15 cellular contexts compared by ENCODE assay signal in the genomic region with DNA sequence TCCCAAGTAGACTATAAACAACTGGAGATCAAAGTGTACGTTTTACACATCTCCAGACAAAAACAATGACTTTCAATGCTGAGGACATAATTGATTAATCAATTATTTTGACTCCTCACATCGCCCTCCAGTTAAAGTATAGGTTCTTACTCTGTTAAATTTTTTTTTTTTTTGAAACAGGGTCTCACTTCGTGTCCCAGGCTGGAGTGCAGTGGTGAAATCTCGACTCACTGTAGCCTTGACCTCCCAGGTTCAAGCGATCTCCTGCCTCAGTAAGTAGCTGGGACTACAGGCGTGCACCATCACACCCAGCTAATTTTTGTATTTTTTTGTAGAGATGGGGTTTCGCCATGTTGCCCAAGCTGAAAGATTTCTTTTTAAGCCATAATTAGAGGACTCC. TPM values are rescaled to one million over a fixed set of nuclear protein-coding genes. Genes with fewer than 3 reads are reported as not detected.
DNase-seq lines count a peak whose midpoint lies in the region; ATAC-seq and TF ChIP-seq lines count a peak whose summit lies in the region.
"Had no signal": no experiment of that assay in that cellular context is flagged by ENCODE, and none has a peak within 500 bp of the region (broad histone marks: within the 10 kb centered on the region; RNA-seq: fewer than 3 reads in every experiment).

No MANE protein-coding gene starts in this region.

- DNase-seq in CD4-positive, CD25-positive, alpha-beta regulatory T cell: no peak
- DNase-seq in MG63 (no peak), esophagus muscularis mucosa (ENCODE audit: extremely low spot score) (no peak), smooth muscle cell (lab: John Stamatoyannopoulos, UW; ENCODE audit: unreplicated experiment) (no peak), NCI-H1417 (lab: John Stamatoyannopoulos, UW) (no peak), nucleus accumbens (lab: John Stamatoyannopoulos, UW) (no peak)
- DNase-seq in stimulated activated CD4-positive, alpha-beta T cell treated with anti-CD3 and anti-CD28 coated beads, Interleukin-4, amount 100 ng/mL, for 4 hours: no peak
- DNase-seq: activated CD4-positive, alpha-beta T cell treated with anti-CD3 and anti-CD28 coated beads, Interleukin-2, amount 50 U/mL, for 1 hour; GDM1; islet precursor cell; NCI-H1436; stimulated activated CD4-positive, alpha-beta T cell treated with anti-CD3 and anti-CD28 coated beads, Interleukin-2, amount 100 ng/mL, for 24 hours; T-helper 17 cell had no signal

- ATAC-seq in CD4-positive, CD25-positive, alpha-beta regulatory T cell (ENCODE audit: low read depth in 2 of 2): no peak
- ATAC-seq in GM21390 (IDR thresholded peaks at IDR 0.05; ENCODE audit: unreplicated experiment): no peak

- peak overlapping the region in 2 of 4 donors; percentile 15 to 100 for H3K4me3 Mint-ChIP-seq in CD4-positive, CD25-positive, alpha-beta regulatory T cell

- H3K79me2 ChIP-seq in smooth muscle cell (ENCODE audit: low read depth): peaks cover 36% of the 10 kb centered on the region

- H3K36me3 Mint-ChIP-seq in CD4-positive, CD25-positive, alpha-beta regulatory T cell: no peaks in the 10 kb centered on the region

- H3K27ac Mint-ChIP-seq in CD4-positive, CD25-positive, alpha-beta regulatory T cell: peak overlapping the region in 1 of 3 donors; percentile 99

- no peaks in the 10 kb centered on the region for H3K36me3 ChIP-seq in CD4-positive, CD25-positive, alpha-beta regulatory T cell (ENCODE audit: control insufficient read depth, insufficient read depth, low read length)
- H3K36me3 ChIP-seq in MG63: peaks cover 8% of the 10 kb centered on the region
- peaks cover 0 to 3% (median 0%) of the 10 kb centered on the region in 4 donors for H3K36me3 ChIP-seq in esophagus muscularis mucosa
- no peaks in the 10 kb centered on the region for H3K36me3 ChIP-seq in smooth muscle cell (ENCODE audit: low read depth)
- H3K36me3 ChIP-seq: breast epithelium had no signal

- no peaks in the 10 kb centered on the region for H3K9me3 Mint-ChIP-seq in CD4-positive, CD25-positive, alpha-beta regulatory T cell

- TF ChIP-seq EP300 in esophagus muscularis mucosa (IDR thresholded peaks at IDR 0.05): no peak

- no peaks in the 10 kb centered on the region for H3K9me3 ChIP-seq in CD4-positive, CD25-positive, alpha-beta regulatory T cell (ENCODE audit: control insufficient read depth in 2 of 2, low read length in 2 of 2)
- H3K9me3 ChIP-seq in MG63 (no peaks in the 10 kb centered on the region), esophagus muscularis mucosa (no peaks in the 10 kb centered on the region), smooth muscle cell (replicated peaks; ENCODE audit: low read depth) (no peaks in the 10 kb centered on the region)
- H3K9me3 ChIP-seq: breast epithelium had no signal

- no peak overlapping the region for H3K4me3 ChIP-seq in CD4-positive, CD25-positive, alpha-beta regulatory T cell (ENCODE audit: low read depth, low read length)
- peak overlapping the region; percentile 68 for H3K4me3 ChIP-seq in MG63
- H3K4me3 ChIP-seq in esophagus muscularis mucosa: no peak overlapping the region
- no peak overlapping the region for H3K4me3 ChIP-seq in smooth muscle cell

- H3K27ac ChIP-seq in CD4-positive, CD25-positive, alpha-beta regulatory T cell (ENCODE audit: insufficient read depth, low read length, poor library complexity, severe bottlenecking): peak overlapping the region; percentile 75
- H3K27ac ChIP-seq in esophagus muscularis mucosa (replicated peaks in 1 of 4): peak overlapping the region; percentile 89 to 92 (median 90)
- H3K27ac ChIP-seq in smooth muscle cell (ENCODE audit: low read depth): peak overlapping the region; percentile 77

- peak overlapping the region; percentile 34 for H3K9ac ChIP-seq in smooth muscle cell (ENCODE audit: low read depth)

- H3F3A ChIP-seq in smooth muscle cell (ENCODE audit: low read depth): no peaks in the 10 kb centered on the region

- intact Hi-C loops in esophagus muscularis mucosa (cut with DNase I): loop anchor here (5.0 kb wide), 1 partner anchor 348 kb away; a partner anchor contains a TSS

- H3K4me2 ChIP-seq in smooth muscle cell: no peak overlapping the region

- H3K27me3 ChIP-seq in CD4-positive, CD25-positive, alpha-beta regulatory T cell (ENCODE audit: control insufficient read depth, insufficient read depth, low read length): peaks cover 4% of the 10 kb centered on the region
- H3K27me3 ChIP-seq in MG63: no peaks in the 10 kb centered on the region
- no peaks in the 10 kb centered on the region for H3K27me3 ChIP-seq in esophagus muscularis mucosa
- no peaks in the 10 kb centered on the region for H3K27me3 ChIP-seq in smooth muscle cell (ENCODE audit: low read depth)
- H3K27me3 ChIP-seq: breast epithelium had no signal

- 76% methylated on average over 7 of the region's 7 CpGs for WGBS in esophagus muscularis mucosa
- WGBS in smooth muscle cell (ENCODE audit: low lambda C conversion rate): 76% methylated on average over 7 of the region's 7 CpGs

- no peaks in the 10 kb centered on the region for H3K27me3 Mint-ChIP-seq in CD4-positive, CD25-positive, alpha-beta regulatory T cell
- H3K27me3 Mint-ChIP-seq: T-helper 17 cell had no signal

- TF ChIP-seq POLR2A in esophagus muscularis mucosa (IDR thresholded peaks at IDR 0.05; ENCODE audit: low read depth): no peak

- TF ChIP-seq CTCF in esophagus muscularis mucosa (IDR thresholded peaks at IDR 0.05) (no peak), smooth muscle cell (IDR thresholded peaks at IDR 0.05; ENCODE audit: borderline replicate concordance, insufficient read depth, poor library complexity, severe bottlenecking) (no peak)

- H3K4me1 Mint-ChIP-seq in CD4-positive, CD25-positive, alpha-beta regulatory T cell: peaks cover 14 to 36% (median 24%) of the 10 kb centered on the region in 4 donors

- H4K20me1 ChIP-seq in smooth muscle cell (ENCODE audit: low read depth): peaks cover 14% of the 10 kb centered on the region

- H3K4me1 ChIP-seq in CD4-positive, CD25-positive, alpha-beta regulatory T cell (ENCODE audit: control insufficient read depth, insufficient read depth, low read length, poor library complexity, severe bottlenecking): peaks cover 15% of the 10 kb centered on the region
- H3K4me1 ChIP-seq in esophagus muscularis mucosa (peaks cover 11 to 42% (median 38%) of the 10 kb centered on the region in 4 donors), smooth muscle cell (ENCODE audit: low read depth) (peaks cover 6% of the 10 kb centered on the region)
- H3K4me1 ChIP-seq: breast epithelium had no signal

- no peak overlapping the region for H2AFZ ChIP-seq in smooth muscle cell (ENCODE audit: low read depth)

RNA-seq across cellular contexts. Expression of a gene that starts 0.9 kb away (rescaled TPM):
- total RNA-seq in CD4-positive, CD25-positive, alpha-beta regulatory T cell: 21.2 TPM
- 10 to 100 TPM in 3 of 4 donors, 1 to 10 TPM in 1; 9.7 to 21.1 (median 14.4) TPM for polyA plus RNA-seq in CD4-positive, CD25-positive, alpha-beta regulatory T cell
- total RNA-seq in MG63 (2014; rRNA removed; shearing (Covaris generic); ENCODE audit: low replicate concordance): 38.0 and 151 TPM in 2 replicates
- total RNA-seq in esophagus muscularis mucosa (10 to 100 TPM; 31.8 to 60.6 (median 42.0) TPM), smooth muscle cell (65.3 and 70.4 TPM in 2 replicates)
- polyA plus RNA-seq in smooth muscle cell: 16.3 and 25.6 TPM in 2 replicates

RNA-seq across cellular contexts. Expression of a gene that starts 9.4 kb away (rescaled TPM):
- total RNA-seq in CD4-positive, CD25-positive, alpha-beta regulatory T cell: 18.5 TPM
- 10 to 100 TPM in 1 of 4 donors, 1 to 10 TPM in 3; 5.2 to 10.3 (median 9.4) TPM for polyA plus RNA-seq in CD4-positive, CD25-positive, alpha-beta regulatory T cell
- 5.9 and 7.5 TPM in 2 replicates for total RNA-seq in MG63 (2014; rRNA removed; shearing (Covaris generic); ENCODE audit: low replicate concordance)
- total RNA-seq in esophagus muscularis mucosa (10 to 100 TPM in 2 of 4 donors, 1 to 10 TPM in 2; 5.8 to 17.4 (median 8.9) TPM), smooth muscle cell (24.0 and 29.2 TPM in 2 replicates)
- 37.3 and 38.7 TPM in 2 replicates for polyA plus RNA-seq in smooth muscle cell

RNA-seq across cellular contexts. Expression of a gene that starts 28.3 kb away (rescaled TPM):
- 18.9 TPM for total RNA-seq in CD4-positive, CD25-positive, alpha-beta regulatory T cell
- 10 to 100 TPM; 17.0 to 24.1 (median 19.0) TPM for polyA plus RNA-seq in CD4-positive, CD25-positive, alpha-beta regulatory T cell
- 12.6 and 36.7 TPM in 2 replicates for total RNA-seq in MG63 (2014; rRNA removed; shearing (Covaris generic); ENCODE audit: low replicate concordance)
- 1 to 10 TPM; 5.5 to 8.6 (median 6.5) TPM for total RNA-seq in esophagus muscularis mucosa
- total RNA-seq in smooth muscle cell: 16.3 and 18.7 TPM in 2 replicates
- 13.4 and 17.9 TPM in 2 replicates for polyA plus RNA-seq in smooth muscle cell
